15 cellular contexts compared by ENCODE assay signal in genomic region chr13:45337395-45337794, GRCh38. TPM values are rescaled to one million over a fixed set of nuclear protein-coding genes. Genes with fewer than 3 reads are reported as not detected.
DNase-seq lines count a peak whose midpoint lies in the region; ATAC-seq, FAIRE-seq and TF ChIP-seq lines count a peak whose summit lies in the region.
"Had no signal": no experiment of that assay in that cellular context is flagged by ENCODE, and none has a peak within 500 bp of the region (broad histone marks: within the 10 kb centered on the region; RNA-seq: fewer than 3 reads in every experiment).

No MANE protein-coding gene starts in this region.

- TF ChIP-seq CTCF in MCF 10A (IDR thresholded peaks at IDR 0.05; ENCODE audit: unreplicated experiment) (no peak), breast epithelium (IDR thresholded peaks at IDR 0.05) (no peak), WTC11 (IDR thresholded peaks at IDR 0.05) (no peak), endothelial cell of umbilical vein (IDR thresholded peaks at IDR 0.05; ENCODE audit: extremely low read depth in 1 of 2, insufficient read depth in 1 of 2, low read depth in 1 of 2, low read length in 2 of 2) (no peak), spleen (IDR thresholded peaks at IDR 0.05 in 8 of 11, conservative IDR thresholded peaks at IDR 0.05 in 3 of 11) (no peak), kidney (IDR thresholded peaks at IDR 0.05; ENCODE audit: borderline replicate concordance, extremely low read depth, insufficient read depth) (no peak)

- FAIRE-seq in endothelial cell of umbilical vein (lab: Jason Lieb, UNC) (no peak), kidney (lab: Jason Lieb, UNC) (no peak)

- DNase-seq in MCF 10A (ENCODE audit: unreplicated experiment) (no peak), breast epithelium (ENCODE audit: low spot score in 2 of 2) (no peak), WTC11 (ENCODE audit: low spot score) (no peak), endothelial cell of umbilical vein (ENCODE audit: low read depth, low spot score) (no peak), spleen (no peak), NCI-H2227 treated with DMSO at 0.1 percent for 48 hours (lab: John Stamatoyannopoulos, UW) (no peak), kidney (no peak)
- no peak for DNase-seq in stimulated activated effector memory CD8-positive, alpha-beta T cell treated with anti-CD3 and anti-CD28 coated beads, Interleukin-12 subunit alpha, Interleukin-12 subunit beta, amount 100 ng/mL, for 72 hours (ENCODE audit: low spot score in 2 of 2)
- DNase-seq: GDM1, heart right ventricle, lower lobe of right lung, ovary, WERI-Rb-1 had no signal

- H3K36me3 Mint-ChIP-seq in MCF 10A (ENCODE audit: insufficient read depth, unreplicated experiment) (peaks cover 82% of the 10 kb centered on the region), WTC11 (peaks cover 54% of the 10 kb centered on the region)
- peaks cover 96% of the 10 kb centered on the region for H3K36me3 Mint-ChIP-seq in stimulated activated effector memory CD8-positive, alpha-beta T cell treated with anti-CD3 and anti-CD28 coated beads, Interleukin-12 subunit alpha, Interleukin-12 subunit beta, amount 100 ng/mL, for 72 hours

- CTCF ChIA-PET in MCF 10A (lab: Yijun Ruan, JAX) (interaction anchor here (0.5 to 1.2 kb wide), 3 partner anchors 15 to 82 kb away, joined by 3 read pairs; no protein-coding TSS in a partner anchor), WTC11 (lab: Charles Lee) (no interaction called here), endothelial cell of umbilical vein (lab: Charles Lee) (interaction anchor here (2.2 kb wide), 1 partner anchor 291 kb away, joined by 7 read pairs; no protein-coding TSS in a partner anchor)

- WGBS in spleen, 5 donors = 82 to 90% (median 87%) methylated on average over 3 of the region's 3 CpGs

- dilution Hi-C loops in endothelial cell of umbilical vein (cut with MboI; ENCODE audit: extremely low pct_ligation_motif_present, low sequenced_read_pairs) = no loop called here

- H3K27me3 Mint-ChIP-seq in MCF 10A (ENCODE audit: insufficient read depth, unreplicated experiment) (no peaks in the 10 kb centered on the region), WTC11 (ENCODE audit: low read depth) (no peaks in the 10 kb centered on the region)
- H3K27me3 Mint-ChIP-seq: B cell; dendritic cell treated with granulocyte-macrophage colony-stimulating factor and Interleukin-4, amounts not matched to agents 40 ng/mL and 50 ng/mL, for 4 days had no signal

- H3K9me3 ChIP-seq in breast epithelium (no peaks in the 10 kb centered on the region), endothelial cell of umbilical vein (replicated peaks; ENCODE audit: control insufficient read depth, insufficient read depth, low read length) (no peaks in the 10 kb centered on the region), spleen (no peaks in the 10 kb centered on the region), kidney (ENCODE audit: control insufficient read depth in 1 of 2, low read length in 2 of 2) (no peaks in the 10 kb centered on the region)
- H3K9me3 ChIP-seq: heart right ventricle, lower lobe of right lung, ovary had no signal

- BruUV-seq in MCF 10A (replicated peaks; lab: Mats Ljungman, UMichigan) = no TSS peak
- no TSS peak for BruUV-seq in endothelial cell of umbilical vein (replicated peaks; lab: Mats Ljungman, UMichigan)

- peaks cover 65% of the 10 kb centered on the region for H3K79me2 ChIP-seq in endothelial cell of umbilical vein (ENCODE audit: control insufficient read depth, insufficient read depth, low read length)

- no peaks in the 10 kb centered on the region for H3K9me3 Mint-ChIP-seq in MCF 10A (ENCODE audit: unreplicated experiment)
- no peaks in the 10 kb centered on the region for H3K9me3 Mint-ChIP-seq in WTC11
- no peaks in the 10 kb centered on the region for H3K9me3 Mint-ChIP-seq in stimulated activated effector memory CD8-positive, alpha-beta T cell treated with anti-CD3 and anti-CD28 coated beads, Interleukin-12 subunit alpha, Interleukin-12 subunit beta, amount 100 ng/mL, for 72 hours
- H3K9me3 Mint-ChIP-seq: dendritic cell treated with granulocyte-macrophage colony-stimulating factor and Interleukin-4, amounts not matched to agents 40 ng/mL and 50 ng/mL, for 4 days had no signal

- no peaks in the 10 kb centered on the region for H3K9me1 ChIP-seq in endothelial cell of umbilical vein (replicated peaks; ENCODE audit: control insufficient read depth, extremely low read depth, insufficient read depth, low read length)

- H3K27ac Mint-ChIP-seq in MCF 10A (ENCODE audit: low read depth, unreplicated experiment) (no peak overlapping the region), WTC11 (no peak overlapping the region)
- H3K27ac Mint-ChIP-seq in stimulated activated effector memory CD8-positive, alpha-beta T cell treated with anti-CD3 and anti-CD28 coated beads, Interleukin-12 subunit alpha, Interleukin-12 subunit beta, amount 100 ng/mL, for 72 hours = peak overlapping the region; percentile 81
- H3K27ac Mint-ChIP-seq: B cell; dendritic cell treated with granulocyte-macrophage colony-stimulating factor and Interleukin-4, amounts not matched to agents 40 ng/mL and 50 ng/mL, for 4 days had no signal

- ATAC-seq in WTC11 = no peak
- ATAC-seq in stimulated activated effector memory CD8-positive, alpha-beta T cell treated with anti-CD3 and anti-CD28 coated beads, Interleukin-12 subunit alpha, Interleukin-12 subunit beta, amount 100 ng/mL, for 72 hours = peak; percentile 38
- ATAC-seq: heart right ventricle, lower lobe of right lung had no signal

- H3K27ac ChIP-seq in breast epithelium (no peak overlapping the region), endothelial cell of umbilical vein (ENCODE audit: insufficient read depth, low read depth, low read length) (no peak overlapping the region), spleen (peak overlapping the region in 3 of 8 donors; percentile 99 to 100 (median 100)), kidney (ENCODE audit: low read depth in 2 of 2, low read length in 2 of 2) (no peak overlapping the region)
- H3K27ac ChIP-seq: lower lobe of right lung, ovary, WERI-Rb-1 had no signal

- H3K4me1 ChIP-seq in breast epithelium (peaks cover 0 to 9% of the 10 kb centered on the region in 2 donors), endothelial cell of umbilical vein (ENCODE audit: control insufficient read depth, extremely low read depth, insufficient read depth, low read length) (peaks cover 77% of the 10 kb centered on the region), spleen (peaks cover 63 to 89% (median 84%) of the 10 kb centered on the region in 6 donors), kidney (ENCODE audit: control insufficient read depth in 1 of 2, insufficient read depth in 1 of 2, low read depth in 1 of 2, low read length in 2 of 2) (peaks cover 16 to 24% of the 10 kb centered on the region in 2 donors)

- no peak for TF ChIP-seq POLR2A in breast epithelium (IDR thresholded peaks at IDR 0.05)
- no peak for TF ChIP-seq POLR2A in endothelial cell of umbilical vein (IDR thresholded peaks at IDR 0.05; ENCODE audit: low read depth, low read length)
- TF ChIP-seq POLR2A in spleen (IDR thresholded peaks at IDR 0.05) = no peak

- H3K4me1 Mint-ChIP-seq in MCF 10A (ENCODE audit: insufficient read depth, unreplicated experiment) (peaks cover 57% of the 10 kb centered on the region), WTC11 (peaks cover 58% of the 10 kb centered on the region)
- H3K4me1 Mint-ChIP-seq in stimulated activated effector memory CD8-positive, alpha-beta T cell treated with anti-CD3 and anti-CD28 coated beads, Interleukin-12 subunit alpha, Interleukin-12 subunit beta, amount 100 ng/mL, for 72 hours = peaks cover 69% of the 10 kb centered on the region

- H3K4me3 Mint-ChIP-seq in MCF 10A (ENCODE audit: unreplicated experiment) (peak overlapping the region; percentile 89), WTC11 (no peak overlapping the region)
- peak overlapping the region; percentile 94 for H3K4me3 Mint-ChIP-seq in stimulated activated effector memory CD8-positive, alpha-beta T cell treated with anti-CD3 and anti-CD28 coated beads, Interleukin-12 subunit alpha, Interleukin-12 subunit beta, amount 100 ng/mL, for 72 hours
- H3K4me3 Mint-ChIP-seq: B cell; dendritic cell treated with granulocyte-macrophage colony-stimulating factor and Interleukin-4, amounts not matched to agents 40 ng/mL and 50 ng/mL, for 4 days had no signal

- H3K4me2 ChIP-seq in endothelial cell of umbilical vein (ENCODE audit: insufficient read depth, low read length) = peak overlapping the region; percentile 99

- POLR2A ChIA-PET in MCF 10A (lab: Yijun Ruan, JAX) = interaction anchor here (0.6 to 1.6 kb wide), 5 partner anchors 12 to 504 kb away, joined by 3 to 5 read pairs (median 3); no protein-coding TSS in a partner anchor
- POLR2A ChIA-PET in WTC11 (lab: Charles Lee) = no interaction called here
- POLR2A ChIA-PET in endothelial cell of umbilical vein (lab: Charles Lee) = no interaction called here

- H3K36me3 ChIP-seq in breast epithelium (no peaks in the 10 kb centered on the region), endothelial cell of umbilical vein (ENCODE audit: control insufficient read depth in 2 of 2, extremely low read depth in 1 of 2, insufficient read depth in 2 of 2, low read length in 2 of 2) (peaks cover 23 to 47% of the 10 kb centered on the region in 2 experiments), spleen (peaks cover 2 to 64% (median 45%) of the 10 kb centered on the region in 6 donors), kidney (ENCODE audit: control insufficient read depth in 1 of 2, insufficient read depth in 2 of 2, low read length in 2 of 2) (peaks cover 39 to 51% of the 10 kb centered on the region in 2 donors)
- H3K36me3 ChIP-seq: ovary had no signal

- H2AFZ ChIP-seq in endothelial cell of umbilical vein (ENCODE audit: low read depth, low read length) = no peak overlapping the region

- peaks cover 28% of the 10 kb centered on the region for H4K20me1 ChIP-seq in endothelial cell of umbilical vein (replicated peaks; ENCODE audit: control insufficient read depth, extremely low read depth, insufficient read depth, low read length)

- H3K27me3 ChIP-seq in breast epithelium (no peaks in the 10 kb centered on the region), endothelial cell of umbilical vein (ENCODE audit: control insufficient read depth in 2 of 2, insufficient read depth in 2 of 2, low read length in 2 of 2) (no peaks in the 10 kb centered on the region), spleen (replicated peaks in 1 of 7) (no peaks in the 10 kb centered on the region)
- H3K27me3 ChIP-seq: heart right ventricle, ovary had no signal

- H3K9ac ChIP-seq in endothelial cell of umbilical vein (replicated peaks; ENCODE audit: extremely low read depth, insufficient read depth, low read length) = no peak overlapping the region
- H3K9ac ChIP-seq in kidney (ENCODE audit: low read length in 2 of 2) = no peak overlapping the region

- peak overlapping the region in 1 of 3 donors; percentile 97 for H3K4me3 ChIP-seq in breast epithelium
- H3K4me3 ChIP-seq in endothelial cell of umbilical vein (replicated peaks in 1 of 3; ENCODE audit: insufficient read depth in 1 of 3, low read depth in 1 of 3, low read length in 3 of 3) = no peak overlapping the region
- H3K4me3 ChIP-seq in spleen = peak overlapping the region in 1 of 8 donors; percentile 10
- no peak overlapping the region for H3K4me3 ChIP-seq in kidney (ENCODE audit: low read length in 2 of 2)
- H3K4me3 ChIP-seq: ovary had no signal

- intact Hi-C loops in MCF 10A (cut with micrococcal nuclease) (no loop called here), breast epithelium (cut with DNase I; ENCODE audit: low total_unique reads) (no loop called here), endothelial cell of umbilical vein (cut with micrococcal nuclease) (no loop called here), spleen (cut with DNase I; ENCODE audit: low total_unique reads) (no loop called here), kidney (cut with DNase I) (no loop called here)

RNA-seq across cellular contexts. Expression of gene TPT1, which starts 3.6 kb away (rescaled TPM):
- total RNA-seq in MCF 10A (2022) (4,896 and 5,827 TPM in 2 replicates), breast epithelium (1,000 to 10,000 TPM; 3,213 to 3,932 (median 3,461) TPM), WTC11 (2021) (1,861 to 2,091 TPM (median 2,076 TPM) in 3 replicates), endothelial cell of umbilical vein (2,923 and 2,993 TPM in 2 replicates), spleen (1,000 to 10,000 TPM; 2,558 to 4,574 (median 2,990) TPM), kidney (4,291 TPM)
- polyA plus RNA-seq in endothelial cell of umbilical vein (2,609 and 4,330 TPM in 2 replicates), spleen (over 10,000 TPM in 2 of 3 donors, 1,000 to 10,000 TPM in 1; 9,869 to 10,629 (median 10,206) TPM), kidney (ENCODE audit: insufficient read depth, low read depth, low replicate concordance) (6,901 TPM)
- polyA plus RNA-seq in endothelial cell of umbilical vein (2011; cell fraction: cytosol; rRNA removed) = 5,317 and 5,445 TPM in 2 replicates
- 1,147 and 1,337 TPM in 2 replicates for polyA plus RNA-seq in endothelial cell of umbilical vein (2011; cell fraction: nucleus; rRNA removed)
- polyA plus RNA-seq in endothelial cell of umbilical vein (2012) = 3,997 and 5,832 TPM in 2 replicates
- polyA minus RNA-seq in endothelial cell of umbilical vein = 1,207 and 1,277 TPM in 2 replicates
- polyA minus RNA-seq in endothelial cell of umbilical vein (2011; cell fraction: cytosol; rRNA and poly(A)+ RNA removed) = 730 TPM
- polyA minus RNA-seq in endothelial cell of umbilical vein (2011; cell fraction: nucleus; rRNA and poly(A)+ RNA removed) = 313 and 319 TPM in 2 replicates
